In the genomic region with DNA sequence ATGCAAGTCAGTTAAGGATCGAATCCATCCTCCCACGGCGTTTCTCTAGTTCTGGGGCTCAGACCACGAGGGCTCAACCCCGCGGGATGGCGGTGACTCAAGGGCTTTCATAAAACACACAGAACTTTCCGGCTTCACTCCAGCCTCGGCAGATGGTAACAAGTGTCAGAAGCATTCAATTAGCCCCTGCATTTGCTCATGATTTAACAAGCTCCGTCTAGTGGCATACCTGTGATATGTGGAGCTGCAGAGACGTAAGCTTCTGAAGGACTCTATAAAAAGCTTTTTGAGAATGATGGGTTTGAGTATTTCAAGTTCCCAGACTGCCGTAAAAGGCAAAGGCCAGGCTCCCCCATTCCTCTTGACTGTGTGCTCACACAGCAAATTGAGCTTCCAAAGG, we compare ENCODE assay signal across 14 cellular contexts.
A peak's percentile ranks its signal among the peaks of the same experiment; 100 is the strongest.
DNase-seq lines count a peak whose midpoint lies in the region; ATAC-seq and TF ChIP-seq lines count a peak whose summit lies in the region.
"Had no signal": no experiment of that assay in that cellular context is flagged by ENCODE, and none has a peak within 500 bp of the region (broad histone marks: within the 10 kb centered on the region; RNA-seq: fewer than 3 reads in every experiment).

No MANE protein-coding gene starts in this region.

- DNase-seq in Ammon's horn (ENCODE audit: low spot score) = peak; percentile 22
- DNase-seq in HFF-Myc (ENCODE audit: extremely low read depth, low read depth) = peak; percentile 7
- peak; percentile 82 for DNase-seq in NCI-H2171 (lab: John Stamatoyannopoulos, UW)
- peak; percentile 69 for DNase-seq in SW480 (ENCODE audit: low spot score)
- DNase-seq in stimulated activated naive B cell treated with anti-CD40 and anti-IgM and Interleukin-4, amounts not matched to agents 10 μg/mL and 1 μg/mL and 100 μg/mL, for 72 hours = no peak
- no peak for DNase-seq in kidney glomerular epithelial cell (lab: John Stamatoyannopoulos, UW)
- no peak for DNase-seq in right cardiac atrium
- DNase-seq: activated naive CD8-positive, alpha-beta T cell treated with anti-CD3 and anti-CD28 coated beads for 36 hours; stimulated activated CD4-positive, alpha-beta T cell treated with anti-CD3 and anti-CD28 coated beads, Interleukin-1b, Interleukin-23, amount 100 ng/mL, for 48 hours had no signal

- no peaks in the 10 kb centered on the region for H3K36me3 Mint-ChIP-seq in stimulated activated naive B cell treated with anti-CD40 and anti-IgM and Interleukin-4, amounts not matched to agents 10 μg/mL and 1 μg/mL and 100 μg/mL, for 72 hours
- H3K36me3 Mint-ChIP-seq: activated naive CD8-positive, alpha-beta T cell treated with anti-CD3 and anti-CD28 coated beads for 36 hours; mesothelial cell of epicardium; stimulated activated effector memory CD8-positive, alpha-beta T cell treated with anti-CD3 and anti-CD28 coated beads, Interleukin-12 subunit alpha, Interleukin-12 subunit beta, amount 100 ng/mL, for 72 hours had no signal

- H3K4me3 ChIP-seq in HFF-Myc (replicated peaks; ENCODE audit: low read depth, low read length) (no peak overlapping the region), right cardiac atrium (ENCODE audit: low read length) (no peak overlapping the region)

- no peaks in the 10 kb centered on the region for H3K9me3 Mint-ChIP-seq in stimulated activated naive B cell treated with anti-CD40 and anti-IgM and Interleukin-4, amounts not matched to agents 10 μg/mL and 1 μg/mL and 100 μg/mL, for 72 hours
- H3K9me3 Mint-ChIP-seq: activated naive CD8-positive, alpha-beta T cell treated with anti-CD3 and anti-CD28 coated beads for 36 hours; mesothelial cell of epicardium; stimulated activated effector memory CD8-positive, alpha-beta T cell treated with anti-CD3 and anti-CD28 coated beads, Interleukin-12 subunit alpha, Interleukin-12 subunit beta, amount 100 ng/mL, for 72 hours had no signal

- intact Hi-C loops in right cardiac atrium (cut with DNase I) = no loop called here

- no peaks in the 10 kb centered on the region for H3K27me3 ChIP-seq in right cardiac atrium (ENCODE audit: control insufficient read depth, insufficient read depth)

- no peaks in the 10 kb centered on the region for H3K9me3 ChIP-seq in right cardiac atrium (ENCODE audit: control insufficient read depth, low read length)

- no peaks in the 10 kb centered on the region for H3K4me1 ChIP-seq in right cardiac atrium (ENCODE audit: control insufficient read depth, insufficient read depth, low read length)

- H3K27me3 Mint-ChIP-seq in stimulated activated naive B cell treated with anti-CD40 and anti-IgM and Interleukin-4, amounts not matched to agents 10 μg/mL and 1 μg/mL and 100 μg/mL, for 72 hours = peaks cover 4 to 6% of the 10 kb centered on the region in 2 donors
- H3K27me3 Mint-ChIP-seq: activated naive CD8-positive, alpha-beta T cell treated with anti-CD3 and anti-CD28 coated beads for 36 hours had no signal

- H3K27ac ChIP-seq in right cardiac atrium (ENCODE audit: low read length) = no peak overlapping the region

- TF ChIP-seq CTCF in HFF-Myc (IDR thresholded peaks at IDR 0.05; ENCODE audit: low read depth, low read length, missing control alignments) = peak; percentile 7

- no peaks in the 10 kb centered on the region for H3K4me1 Mint-ChIP-seq in stimulated activated naive B cell treated with anti-CD40 and anti-IgM and Interleukin-4, amounts not matched to agents 10 μg/mL and 1 μg/mL and 100 μg/mL, for 72 hours
- H3K4me1 Mint-ChIP-seq: activated naive CD8-positive, alpha-beta T cell treated with anti-CD3 and anti-CD28 coated beads for 36 hours; stimulated activated effector memory CD8-positive, alpha-beta T cell treated with anti-CD3 and anti-CD28 coated beads, Interleukin-12 subunit alpha, Interleukin-12 subunit beta, amount 100 ng/mL, for 72 hours had no signal

- H3K27ac Mint-ChIP-seq in stimulated activated naive B cell treated with anti-CD40 and anti-IgM and Interleukin-4, amounts not matched to agents 10 μg/mL and 1 μg/mL and 100 μg/mL, for 72 hours = no peak overlapping the region
- H3K27ac Mint-ChIP-seq: activated naive CD8-positive, alpha-beta T cell treated with anti-CD3 and anti-CD28 coated beads for 36 hours; mesothelial cell of epicardium; stimulated activated effector memory CD8-positive, alpha-beta T cell treated with anti-CD3 and anti-CD28 coated beads, Interleukin-12 subunit alpha, Interleukin-12 subunit beta, amount 100 ng/mL, for 72 hours had no signal

- WGBS in right cardiac atrium = 68% methylated on average over 12 of the region's 12 CpGs

- H3K4me3 Mint-ChIP-seq in stimulated activated naive B cell treated with anti-CD40 and anti-IgM and Interleukin-4, amounts not matched to agents 10 μg/mL and 1 μg/mL and 100 μg/mL, for 72 hours = no peak overlapping the region
- H3K4me3 Mint-ChIP-seq: activated naive CD8-positive, alpha-beta T cell treated with anti-CD3 and anti-CD28 coated beads for 36 hours; mesothelial cell of epicardium; stimulated activated effector memory CD8-positive, alpha-beta T cell treated with anti-CD3 and anti-CD28 coated beads, Interleukin-12 subunit alpha, Interleukin-12 subunit beta, amount 100 ng/mL, for 72 hours had no signal

- no peak for ATAC-seq in GM19351 (IDR thresholded peaks at IDR 0.05; ENCODE audit: unreplicated experiment)
- ATAC-seq in stimulated activated naive B cell treated with anti-CD40 and anti-IgM and Interleukin-4, amounts not matched to agents 10 μg/mL and 1 μg/mL and 100 μg/mL, for 72 hours (replicated peaks) = no peak
- no peak for ATAC-seq in right cardiac atrium
- ATAC-seq: esophagus mucosa; Right ventricle myocardium inferior; stimulated activated effector memory CD8-positive, alpha-beta T cell treated with anti-CD3 and anti-CD28 coated beads, Interleukin-12 subunit alpha, Interleukin-12 subunit beta, amount 100 ng/mL, for 72 hours had no signal

Comparison
In these comparisons a context has a peak if more than half of its experiments do, and no peak if none do; other contexts are left out.
1. DNase-seq: peak in Ammon's horn (single experiment), HFF-Myc (single experiment), NCI-H2171 (single experiment) and SW480 (single experiment); none in stimulated activated naive B cell treated with anti-CD40 and anti-IgM and Interleukin-4, amounts not matched to agents 10 μg/mL and 1 μg/mL and 100 μg/mL, for 72 hours (single experiment), kidney glomerular epithelial cell (single experiment) and right cardiac atrium (0 of 3).